In genomic region chr6:166274739-166275370, GRCh38 we compare ENCODE assay signal across 12 cellular contexts. TPM values are rescaled to one million over a fixed set of nuclear protein-coding genes. Genes with fewer than 3 reads are reported as not detected.
DNase-seq lines count a peak whose midpoint lies in the region; ATAC-seq and TF ChIP-seq lines count a peak whose summit lies in the region.
"Had no signal": no experiment of that assay in that cellular context is flagged by ENCODE, and none has a peak within 500 bp of the region (broad histone marks: within the 10 kb centered on the region; RNA-seq: fewer than 3 reads in every experiment).

No MANE protein-coding gene starts in this region.

- no peaks in the 10 kb centered on the region for H3K9me1 ChIP-seq in IMR-90 (ENCODE audit: insufficient read depth, low read length)

- no peaks in the 10 kb centered on the region for H4K20me1 ChIP-seq in IMR-90 (ENCODE audit: insufficient read depth, low read length)
- no peaks in the 10 kb centered on the region for H4K20me1 ChIP-seq in MM.1S (ENCODE audit: insufficient read depth, low read length)
- H4K20me1 ChIP-seq: BLaER1 treated with 17β-estradiol and CSF1 and Interleukin-3, amounts not matched to agents 10 nM and 100 nM had no signal

- H3K36me3 ChIP-seq in right atrium auricular region, result no peaks in the 10 kb centered on the region
- H3K36me3 ChIP-seq in IMR-90 (ENCODE audit: control insufficient read depth, insufficient read depth, low read length), result no peaks in the 10 kb centered on the region
- no peaks in the 10 kb centered on the region for H3K36me3 ChIP-seq in neuronal stem cell (replicated peaks in 1 of 2; ENCODE audit: control insufficient read depth in 2 of 2, insufficient read depth in 2 of 2, low read length in 2 of 2)
- no peaks in the 10 kb centered on the region for H3K36me3 ChIP-seq in MM.1S (replicated peaks; ENCODE audit: insufficient read depth, low read length)
- H3K36me3 ChIP-seq: BLaER1 treated with 17β-estradiol and CSF1 and Interleukin-3, amounts not matched to agents 10 nM and 100 nM had no signal

- H3K4ac ChIP-seq in IMR-90 (ENCODE audit: low read depth, low read length) (no peak overlapping the region), neuronal stem cell (ENCODE audit: low read length) (no peak overlapping the region)

- H4K91ac ChIP-seq in IMR-90 (ENCODE audit: insufficient read depth, low read depth, low read length) (no peak overlapping the region), neuronal stem cell (ENCODE audit: low read depth, low read length, poor library complexity) (no peak overlapping the region)

- TF ChIP-seq POLR2A in IMR-90 (IDR thresholded peaks at IDR 0.05; ENCODE audit: low read depth, low read length), result no peak

- no peak overlapping the region for H3K56ac ChIP-seq in IMR-90 (ENCODE audit: extremely low read depth, insufficient read depth, low read length)

- H2AK5ac ChIP-seq in IMR-90 (ENCODE audit: low read depth, low read length) (no peak overlapping the region), neuronal stem cell (ENCODE audit: low read depth, low read length) (no peak overlapping the region)

- peak overlapping the region; percentile 72 for H2AK9ac ChIP-seq in IMR-90 (replicated peaks; ENCODE audit: low read depth, low read length, poor library complexity)

- CTCF ChIA-PET in IMR-90 (lab: Yijun Ruan, JAX), result no interaction called here

- in situ Hi-C loops in IMR-90 (cut with MboI; ENCODE audit: low sequenced_read_pairs), result loop anchor here (5.0 kb wide), 1 partner anchor 122 kb away; no protein-coding TSS in a partner anchor

- no peak overlapping the region for H4K5ac ChIP-seq in IMR-90 (ENCODE audit: low read depth, low read length)

- dilution Hi-C loops in IMR-90 (cut with HindIII; ENCODE audit: low sequenced_read_pairs, unreplicated experiment), result no loop called here

- H3K4me2 ChIP-seq in IMR-90 (ENCODE audit: low read depth, low read length), result no peak overlapping the region
- H3K4me2 ChIP-seq in neuronal stem cell (ENCODE audit: insufficient read depth, low read length, poor library complexity, severe bottlenecking), result no peak overlapping the region
- H3K4me2 ChIP-seq in MM.1S (ENCODE audit: low read depth, low read length), result no peak overlapping the region

- no peak for TF ChIP-seq RAD21 in IMR-90 (IDR thresholded peaks at IDR 0.05; ENCODE audit: low read length)

- POLR2A ChIA-PET in IMR-90 (lab: Charles Lee; ENCODE audit: unreplicated experiment), result no interaction called here

- no peaks in the 10 kb centered on the region for H3K9me3 ChIP-seq in right atrium auricular region
- H3K9me3 ChIP-seq in IMR-90 (ENCODE audit: control insufficient read depth, insufficient read depth, low read length), result no peaks in the 10 kb centered on the region
- H3K9me3 ChIP-seq in neuronal stem cell (replicated peaks in 1 of 2; ENCODE audit: control insufficient read depth in 2 of 2, insufficient read depth in 1 of 2, low read depth in 1 of 2, low read length in 2 of 2), result no peaks in the 10 kb centered on the region
- no peaks in the 10 kb centered on the region for H3K9me3 ChIP-seq in MM.1S (replicated peaks; ENCODE audit: insufficient read depth, low read length)
- H3K9me3 ChIP-seq: BLaER1 treated with 17β-estradiol and CSF1 and Interleukin-3, amounts not matched to agents 10 nM and 100 nM had no signal

- no peak overlapping the region for H3K14ac ChIP-seq in IMR-90 (replicated peaks; ENCODE audit: low read depth, low read length)
- no peak overlapping the region for H3K14ac ChIP-seq in neuronal stem cell (ENCODE audit: low read length)

- TF ChIP-seq CTCF in right atrium auricular region (IDR thresholded peaks at IDR 0.05) (no peak), IMR-90 (conservative IDR thresholded peaks at IDR 0.05; ENCODE audit: low read depth, low read length) (no peak), MM.1S (IDR thresholded peaks at IDR 0.05; ENCODE audit: low read length) (no peak)

- H2BK12ac ChIP-seq in neuronal stem cell (ENCODE audit: low read length), result no peak overlapping the region

- no peak overlapping the region for H3K9ac ChIP-seq in IMR-90 (ENCODE audit: low read depth, low read length)
- no peak overlapping the region for H3K9ac ChIP-seq in neuronal stem cell (ENCODE audit: low read depth, low read length, poor library complexity)
- H3K9ac ChIP-seq in MM.1S (ENCODE audit: low read length), result no peak overlapping the region
- H3K9ac ChIP-seq: BLaER1 treated with 17β-estradiol and CSF1 and Interleukin-3, amounts not matched to agents 10 nM and 100 nM; GM23248 had no signal

- H3K18ac ChIP-seq in IMR-90 (ENCODE audit: low read depth, low read length) (no peak overlapping the region), neuronal stem cell (ENCODE audit: low read length) (peak overlapping the region; percentile 11)

- no peak overlapping the region for H3K27ac ChIP-seq in right atrium auricular region
- H3K27ac ChIP-seq in IMR-90 (ENCODE audit: insufficient read depth, low read length), result no peak overlapping the region
- no peak overlapping the region for H3K27ac ChIP-seq in neuronal stem cell (replicated peaks; ENCODE audit: low read length)
- no peak overlapping the region for H3K27ac ChIP-seq in MM.1S (ENCODE audit: low read length)
- H3K27ac ChIP-seq: BLaER1 treated with 17β-estradiol and CSF1 and Interleukin-3, amounts not matched to agents 10 nM and 100 nM; GM23248 had no signal

- peak; percentile 52 for DNase-seq in right atrium auricular region (ENCODE audit: low spot score)
- no peak for DNase-seq in Right ventricle myocardium superior
- no peak for DNase-seq in IMR-90
- no peak for DNase-seq in neuronal stem cell (ENCODE audit: low spot score)
- peak; percentile 22 for DNase-seq in stimulated activated CD8-positive, alpha-beta memory T cell treated with anti-CD3 and anti-CD28 coated beads, Interleukin-4, amount 100 ng/mL, for 48 hours
- no peak for DNase-seq in SK-N-DZ (ENCODE audit: low spot score)
- DNase-seq in MM.1S, result no peak
- DNase-seq: GF-D8 had no signal

- H3K23ac ChIP-seq in IMR-90 (ENCODE audit: low read depth, low read length) (no peak overlapping the region), neuronal stem cell (ENCODE audit: low read depth, low read length, poor library complexity) (no peak overlapping the region)

- H4K8ac ChIP-seq in IMR-90 (ENCODE audit: low read depth in 2 of 2, low read length in 2 of 2) (no peak overlapping the region), neuronal stem cell (ENCODE audit: low read depth, low read length) (no peak overlapping the region)

- no peaks in the 10 kb centered on the region for H3K79me2 ChIP-seq in MM.1S (ENCODE audit: low read length)

- 75% methylated on average over 4 of the region's 13 CpGs; no CpG with 5 or more reads in 1 of the 2 experiments for WGBS in IMR-90 (ENCODE audit: extremely low coverage in 2 of 2, insufficient read length in 1 of 2), 2 experiments
- WGBS in neuronal stem cell (ENCODE audit: extremely low coverage in 2 of 2, insufficient read length in 2 of 2, insufficient replicate concordance in 1 of 2), 2 donors, result no CpG with 5 or more reads among the region's 13 CpGs

- H2BK5ac ChIP-seq in IMR-90 (ENCODE audit: low read depth, low read length, poor library complexity, severe bottlenecking) (no peak overlapping the region), neuronal stem cell (ENCODE audit: low read length) (no peak overlapping the region)

- no peak overlapping the region for H2BK20ac ChIP-seq in IMR-90 (ENCODE audit: low read depth, low read length)

- no peaks in the 10 kb centered on the region for H3K79me1 ChIP-seq in IMR-90 (ENCODE audit: low read depth in 1 of 2, low read length in 2 of 2)
- no peaks in the 10 kb centered on the region for H3K79me1 ChIP-seq in neuronal stem cell (ENCODE audit: low read depth, low read length)

- H3K4me1 ChIP-seq in right atrium auricular region, result no peaks in the 10 kb centered on the region
- H3K4me1 ChIP-seq in IMR-90 (ENCODE audit: control insufficient read depth, insufficient read depth, low read length), result no peaks in the 10 kb centered on the region
- peaks cover 0 to 6% of the 10 kb centered on the region in 2 donors for H3K4me1 ChIP-seq in neuronal stem cell (ENCODE audit: control insufficient read depth in 2 of 2, insufficient read depth in 1 of 2, low read depth in 1 of 2, low read length in 2 of 2)
- no peaks in the 10 kb centered on the region for H3K4me1 ChIP-seq in MM.1S (ENCODE audit: low read length)

- H2BK15ac ChIP-seq in IMR-90 (ENCODE audit: low read depth, low read length), result no peak overlapping the region
- H2BK15ac ChIP-seq in neuronal stem cell (ENCODE audit: low read length), result no peak overlapping the region

- H2AFZ ChIP-seq in IMR-90 (replicated peaks; ENCODE audit: low read length, poor library complexity) (no peak overlapping the region), neuronal stem cell (ENCODE audit: low read length) (no peak overlapping the region), MM.1S (ENCODE audit: low read length) (no peak overlapping the region)
- H2AFZ ChIP-seq: GM23248 had no signal

- H3K27me3 ChIP-seq in right atrium auricular region (no peaks in the 10 kb centered on the region), IMR-90 (ENCODE audit: control insufficient read depth, insufficient read depth, low read length) (peaks cover 10% of the 10 kb centered on the region; the same call in 1 of the 2 replicates), neuronal stem cell (ENCODE audit: control insufficient read depth in 3 of 3, insufficient read depth in 3 of 3, low read depth in 1 of 3, low read length in 3 of 3) (peaks cover 0 to 26% (median 0%) of the 10 kb centered on the region in 3 experiments), MM.1S (replicated peaks; ENCODE audit: insufficient read depth, low read length) (no peaks in the 10 kb centered on the region)
- H3K27me3 ChIP-seq: BLaER1 treated with 17β-estradiol and CSF1 and Interleukin-3, amounts not matched to agents 10 nM and 100 nM had no signal

- H3F3A ChIP-seq in MM.1S (ENCODE audit: insufficient read depth, low read length), result no peaks in the 10 kb centered on the region

- no peaks in the 10 kb centered on the region for H3K9me2 ChIP-seq in MM.1S (replicated peaks; ENCODE audit: insufficient read depth, low read length)

- BruUV-seq in IMR-90 (replicated peaks; lab: Mats Ljungman, UMichigan), result no TSS peak

- intact Hi-C loops in Right ventricle myocardium superior (cut with DNase I), result loop anchor here (2.0 kb wide), 1 partner anchor 126 kb away; no protein-coding TSS in a partner anchor
- intact Hi-C loops in IMR-90 (cut with micrococcal nuclease), result loop anchor here (1.0 to 5.0 kb wide), 3 partner anchors 107 to 388 kb away; partner anchors contain the start of gene MPC1

- no peak for ATAC-seq in Right ventricle myocardium superior (ENCODE audit: poor library complexity)
- no peak for ATAC-seq in IMR-90 (ENCODE audit: low read depth)
- ATAC-seq in GM21528 (IDR thresholded peaks at IDR 0.05; ENCODE audit: low FRiP score, unreplicated experiment), result no peak

- H3K4me3 ChIP-seq in right atrium auricular region, result no peak overlapping the region
- H3K4me3 ChIP-seq in IMR-90 (ENCODE audit: insufficient read depth, low read depth, low read length), result no peak overlapping the region
- H3K4me3 ChIP-seq in neuronal stem cell (ENCODE audit: low read length in 2 of 2), result no peak overlapping the region
- H3K4me3 ChIP-seq in MM.1S (ENCODE audit: low read length), result no peak overlapping the region
- H3K4me3 ChIP-seq: BLaER1 treated with 17β-estradiol and CSF1 and Interleukin-3, amounts not matched to agents 10 nM and 100 nM; GM23248 had no signal

- H2BK120ac ChIP-seq in IMR-90 (ENCODE audit: low read depth, low read length) (no peak overlapping the region), neuronal stem cell (ENCODE audit: low read depth, low read length) (no peak overlapping the region)

RNA-seq across cellular contexts. Expression of gene PRR18, which starts 33.3 kb away (rescaled TPM):
- total RNA-seq in right atrium auricular region, result not detected
- not detected for total RNA-seq in Right ventricle myocardium superior
- total RNA-seq in IMR-90 (2012; rRNA removed), result not detected in 2 replicates
- polyA plus RNA-seq in IMR-90 (2012; rRNA removed), result not detected in 2 replicates
- 0.01 TPM in 1 of 2 replicates, not detected in the other for polyA plus RNA-seq in IMR-90 (2012; cell fraction: cytosol; rRNA removed)
- not detected in 2 replicates for polyA plus RNA-seq in IMR-90 (2012; cell fraction: nucleus; rRNA removed; ENCODE audit: low replicate concordance)
- polyA plus RNA-seq in neuronal stem cell (2013, experiment 1 of 2), result 0.17 TPM
- polyA plus RNA-seq in neuronal stem cell (2013, experiment 2 of 2), result 0.19 TPM
- polyA plus RNA-seq in SK-N-DZ (2014; cell fraction: cytosol; rRNA removed), result 0.06 TPM in 1 of 2 replicates, not detected in the other
- not detected in 2 replicates for polyA plus RNA-seq in SK-N-DZ (2014; cell fraction: nucleus; rRNA removed)
- total RNA-seq: CD4-positive, CD25-positive, alpha-beta regulatory T cell; GM23248 had no signal
- polyA plus RNA-seq: CD4-positive, CD25-positive, alpha-beta regulatory T cell; GM23248 had no signal

Comparison
In these comparisons a context has a peak if more than half of its experiments do, and no peak if none do; other contexts are left out.
1. DNase-seq: peak in right atrium auricular region (single experiment) and stimulated activated CD8-positive, alpha-beta memory T cell treated with anti-CD3 and anti-CD28 coated beads, Interleukin-4, amount 100 ng/mL, for 48 hours (single experiment); none in Right ventricle myocardium superior (single experiment), IMR-90 (single experiment), neuronal stem cell (single experiment), SK-N-DZ (single experiment) and MM.1S (single experiment).